ENCODE assay signal across 11 cellular contexts in the genomic region with DNA sequence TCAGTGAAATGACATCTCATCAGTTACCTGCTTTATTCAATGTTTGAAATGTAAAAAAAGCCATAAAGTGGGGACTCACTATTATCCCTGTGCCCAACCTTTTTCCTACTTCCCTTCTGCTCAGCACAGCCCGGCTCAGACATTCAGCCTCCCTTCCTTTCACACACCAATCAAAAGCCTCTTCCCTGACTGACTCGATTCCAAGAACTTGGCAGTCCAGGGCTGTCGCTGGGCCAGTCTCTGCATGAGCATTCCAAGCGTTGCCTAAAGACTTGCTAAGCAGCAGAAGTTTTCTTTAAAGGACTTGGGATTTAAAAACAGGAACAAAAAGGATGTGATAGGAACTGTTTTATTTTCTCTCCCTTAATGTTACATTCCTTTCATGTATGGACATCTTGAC. TPM values are rescaled to one million over a fixed set of nuclear protein-coding genes. Genes with fewer than 3 reads are reported as not detected.
A peak's percentile ranks its signal among the peaks of the same experiment; 100 is the strongest.
DNase-seq lines count a peak whose midpoint lies in the region; ATAC-seq, FAIRE-seq and TF ChIP-seq lines count a peak whose summit lies in the region.
"Had no signal": no experiment of that assay in that cellular context is flagged by ENCODE, and none has a peak within 500 bp of the region (broad histone marks: within the 10 kb centered on the region; RNA-seq: fewer than 3 reads in every experiment).

No MANE protein-coding gene starts in this region.

- TF ChIP-seq POLR2A in endothelial cell of umbilical vein (IDR thresholded peaks at IDR 0.05; ENCODE audit: low read depth, low read length) (no peak), stomach (IDR thresholded peaks at IDR 0.05) (no peak)

- no peak overlapping the region for H3K27ac Mint-ChIP-seq in T-cell
- no peak overlapping the region for H3K27ac Mint-ChIP-seq in activated CD8-positive, alpha-beta T cell treated with anti-CD3 and anti-CD28 coated beads for 36 hours
- H3K27ac Mint-ChIP-seq: T-helper 17 cell had no signal

- no peak overlapping the region for H3K4me3 Mint-ChIP-seq in T-cell
- no peak overlapping the region for H3K4me3 Mint-ChIP-seq in activated CD8-positive, alpha-beta T cell treated with anti-CD3 and anti-CD28 coated beads for 36 hours
- H3K4me3 Mint-ChIP-seq: T-helper 17 cell had no signal

- H2AFZ ChIP-seq in endothelial cell of umbilical vein (ENCODE audit: low read depth, low read length): no peak overlapping the region

- no peaks in the 10 kb centered on the region for H3K27me3 ChIP-seq in endothelial cell of umbilical vein (ENCODE audit: control insufficient read depth in 2 of 2, insufficient read depth in 2 of 2, low read length in 2 of 2)
- H3K27me3 ChIP-seq in stomach: no peaks in the 10 kb centered on the region

- H3K9me1 ChIP-seq in endothelial cell of umbilical vein (replicated peaks; ENCODE audit: control insufficient read depth, extremely low read depth, insufficient read depth, low read length): no peaks in the 10 kb centered on the region

- H4K20me1 ChIP-seq in endothelial cell of umbilical vein (replicated peaks; ENCODE audit: control insufficient read depth, extremely low read depth, insufficient read depth, low read length): peaks cover 2% of the 10 kb centered on the region

- DNase-seq in M059J (ENCODE audit: low read depth) (peak; percentile 56), endothelial cell of umbilical vein (ENCODE audit: low read depth, low spot score) (peak; percentile 75), left lobe of liver (ENCODE audit: low spot score) (no peak), stomach (peak; percentile 71), T-cell (no peak), DMS153 treated with DMSO at 0.1 percent for 48 hours (lab: John Stamatoyannopoulos, UW; ENCODE audit: unreplicated experiment) (no peak)
- DNase-seq in stimulated activated CD4-positive, alpha-beta T cell treated with anti-CD3 and anti-CD28 coated beads, Interleukin-4, amount 100 ng/mL, for 4 hours: no peak
- no peak for DNase-seq in activated CD8-positive, alpha-beta T cell treated with anti-CD3 and anti-CD28 coated beads for 36 hours
- DNase-seq: GDM1, T-helper 17 cell had no signal

- H3K4me3 ChIP-seq in endothelial cell of umbilical vein (replicated peaks in 1 of 3; ENCODE audit: insufficient read depth in 1 of 3, low read depth in 1 of 3, low read length in 3 of 3): no peak overlapping the region
- no peak overlapping the region for H3K4me3 ChIP-seq in stomach

- H3K27ac ChIP-seq in endothelial cell of umbilical vein (ENCODE audit: insufficient read depth, low read depth, low read length) (no peak overlapping the region), stomach (peak overlapping the region in 4 of 5 donors; percentile 9 to 62 (median 36))

- no peak overlapping the region for H3K9ac ChIP-seq in endothelial cell of umbilical vein (replicated peaks; ENCODE audit: extremely low read depth, insufficient read depth, low read length)

- H3K36me3 ChIP-seq in endothelial cell of umbilical vein (ENCODE audit: control insufficient read depth in 2 of 2, extremely low read depth in 1 of 2, insufficient read depth in 2 of 2, low read length in 2 of 2): peaks cover 0 to 4% of the 10 kb centered on the region in 2 experiments
- no peaks in the 10 kb centered on the region for H3K36me3 ChIP-seq in stomach

- H3K4me2 ChIP-seq in endothelial cell of umbilical vein (ENCODE audit: insufficient read depth, low read length): no peak overlapping the region

- H3K36me3 Mint-ChIP-seq in T-cell: peaks cover 27% of the 10 kb centered on the region
- peaks cover 23% of the 10 kb centered on the region for H3K36me3 Mint-ChIP-seq in activated CD8-positive, alpha-beta T cell treated with anti-CD3 and anti-CD28 coated beads for 36 hours (ENCODE audit: low read depth)

- H3K9me3 ChIP-seq in endothelial cell of umbilical vein (replicated peaks; ENCODE audit: control insufficient read depth, insufficient read depth, low read length) (no peaks in the 10 kb centered on the region), stomach (no peaks in the 10 kb centered on the region)

- BruUV-seq in endothelial cell of umbilical vein (replicated peaks; lab: Mats Ljungman, UMichigan): no TSS peak

- CTCF ChIA-PET in endothelial cell of umbilical vein (lab: Charles Lee): interaction anchor here (1.0 kb wide), 1 partner anchor 13 kb away, joined by 3 read pairs; no protein-coding TSS in a partner anchor
- CTCF ChIA-PET in T-cell (lab: Charles Lee): no interaction called here
- CTCF ChIA-PET in activated CD8-positive, alpha-beta T cell treated with anti-CD3 and anti-CD28 coated beads for 36 hours (lab: Charles Lee): interaction anchor here (3.5 kb wide), 1 partner anchor 22 kb away, joined by 13 read pairs; a partner anchor contains a TSS

- peaks cover 20 to 34% (median 33%) of the 10 kb centered on the region in 3 donors for H3K4me1 Mint-ChIP-seq in T-cell
- H3K4me1 Mint-ChIP-seq in activated CD8-positive, alpha-beta T cell treated with anti-CD3 and anti-CD28 coated beads for 36 hours (ENCODE audit: low read depth): peaks cover 42% of the 10 kb centered on the region

- POLR2A ChIA-PET in endothelial cell of umbilical vein (lab: Charles Lee): no interaction called here
- POLR2A ChIA-PET in T-cell (lab: Charles Lee): no interaction called here
- POLR2A ChIA-PET in activated CD8-positive, alpha-beta T cell treated with anti-CD3 and anti-CD28 coated beads for 36 hours (lab: Charles Lee): interaction anchor here (1.1 to 1.9 kb wide), 2 partner anchors 20 to 22 kb away, joined by 3 to 8 read pairs; a partner anchor contains a TSS

- intact Hi-C loops in endothelial cell of umbilical vein (cut with micrococcal nuclease) (no loop called here), stomach (cut with DNase I; ENCODE audit: low total_unique reads) (no loop called here)
- intact Hi-C loops in activated CD8-positive, alpha-beta T cell treated with anti-CD3 and anti-CD28 coated beads for 36 hours (cut with micrococcal nuclease): no loop called here

- ATAC-seq in left lobe of liver: peak; percentile 74
- no peak for ATAC-seq in T-cell (replicated peaks in 1 of 4)
- ATAC-seq in activated CD8-positive, alpha-beta T cell treated with anti-CD3 and anti-CD28 coated beads for 36 hours: no peak
- ATAC-seq: T-helper 17 cell had no signal

- dilution Hi-C loops in endothelial cell of umbilical vein (cut with MboI; ENCODE audit: extremely low pct_ligation_motif_present, low sequenced_read_pairs): no loop called here

- 14 to 29% (median 18%) methylated on average over 4 of the region's 4 CpGs for WGBS in stomach, 5 donors

- no peaks in the 10 kb centered on the region for H3K27me3 Mint-ChIP-seq in T-cell
- no peaks in the 10 kb centered on the region for H3K27me3 Mint-ChIP-seq in activated CD8-positive, alpha-beta T cell treated with anti-CD3 and anti-CD28 coated beads for 36 hours
- H3K27me3 Mint-ChIP-seq: T-helper 17 cell had no signal

- peak; percentile 68 for FAIRE-seq in endothelial cell of umbilical vein (lab: Jason Lieb, UNC)
- FAIRE-seq: H1 had no signal

- H3K79me2 ChIP-seq in endothelial cell of umbilical vein (ENCODE audit: control insufficient read depth, insufficient read depth, low read length): peaks cover 18% of the 10 kb centered on the region

- no peaks in the 10 kb centered on the region for H3K4me1 ChIP-seq in endothelial cell of umbilical vein (ENCODE audit: control insufficient read depth, extremely low read depth, insufficient read depth, low read length)
- peaks cover 0 to 23% (median 9%) of the 10 kb centered on the region in 4 donors for H3K4me1 ChIP-seq in stomach

- H3K9me3 Mint-ChIP-seq in T-cell: no peaks in the 10 kb centered on the region
- H3K9me3 Mint-ChIP-seq in activated CD8-positive, alpha-beta T cell treated with anti-CD3 and anti-CD28 coated beads for 36 hours: no peaks in the 10 kb centered on the region

- no peak for TF ChIP-seq EP300 in stomach (IDR thresholded peaks at IDR 0.05)

- TF ChIP-seq CTCF in endothelial cell of umbilical vein (IDR thresholded peaks at IDR 0.05; ENCODE audit: extremely low read depth in 1 of 2, insufficient read depth in 1 of 2, low read depth in 1 of 2, low read length in 2 of 2): no peak
- TF ChIP-seq CTCF in stomach (IDR thresholded peaks at IDR 0.05): no peak
- no peak for TF ChIP-seq CTCF in activated CD8-positive, alpha-beta T cell treated with anti-CD3 and anti-CD28 coated beads for 36 hours (IDR thresholded peaks at IDR 0.05)

TF ChIP-seq in endothelial cell of umbilical vein, 7 proteins besides CTCF, POLR2A, EP300 and RAD21:
- TF ChIP-seq EZH2 (IDR thresholded peaks at IDR 0.05; ENCODE audit: borderline replicate concordance, low read depth, low read length, severe bottlenecking) (no peak), MYC (IDR thresholded peaks at IDR 0.05; ENCODE audit: low read depth, low read length) (no peak), JUN (IDR thresholded peaks at IDR 0.05; ENCODE audit: borderline replicate concordance, insufficient read depth, insufficient read length, low read depth) (no peak), POLR2AphosphoS5 (IDR thresholded peaks at IDR 0.05; ENCODE audit: insufficient read depth, low read depth, low read length) (no peak), FOS (IDR thresholded peaks at IDR 0.05; ENCODE audit: borderline replicate concordance, insufficient read depth, low read length) (no peak), GATA2 (IDR thresholded peaks at IDR 0.05; ENCODE audit: insufficient read depth, insufficient read length, low read depth, low read length) (no peak)
- TF ChIP-seq, protein P1, sequence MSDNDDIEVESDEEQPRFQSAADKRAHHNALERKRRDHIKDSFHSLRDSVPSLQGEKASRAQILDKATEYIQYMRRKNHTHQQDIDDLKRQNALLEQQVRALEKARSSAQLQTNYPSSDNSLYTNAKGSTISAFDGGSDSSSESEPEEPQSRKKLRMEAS (IDR thresholded peaks at IDR 0.05; ENCODE audit: insufficient read depth, insufficient read length): no peak

RNA-seq across cellular contexts. Expression of a gene that starts 22.7 kb away (rescaled TPM):
- 9.6 and 13.6 TPM in 2 replicates for total RNA-seq in M059J (2014; rRNA removed; shearing (Covaris generic))
- total RNA-seq in endothelial cell of umbilical vein (86.8 and 88.5 TPM in 2 replicates), left lobe of liver (62.4 TPM), stomach (100 to 1,000 TPM in 1 of 5 donors, 10 to 100 TPM in 4; 23.2 to 172 (median 37.1) TPM), T-cell (10 to 100 TPM; 38.8 to 52.5 (median 44.5) TPM)
- polyA plus RNA-seq in endothelial cell of umbilical vein (8.7 and 16.2 TPM in 2 replicates), stomach (1 to 10 TPM; 1.4 to 2.3 (median 1.8) TPM)
- 16.2 and 17.4 TPM in 2 replicates for polyA plus RNA-seq in endothelial cell of umbilical vein (2011; cell fraction: cytosol; rRNA removed)
- 41.9 and 52.4 TPM in 2 replicates for polyA plus RNA-seq in endothelial cell of umbilical vein (2011; cell fraction: nucleus; rRNA removed)
- polyA plus RNA-seq in endothelial cell of umbilical vein (2012): 72.6 and 81.9 TPM in 2 replicates
- polyA minus RNA-seq in endothelial cell of umbilical vein: 136 and 148 TPM in 2 replicates
- polyA minus RNA-seq in endothelial cell of umbilical vein (2011; cell fraction: cytosol; rRNA and poly(A)+ RNA removed): 18.2 TPM
- polyA minus RNA-seq in endothelial cell of umbilical vein (2011; cell fraction: nucleus; rRNA and poly(A)+ RNA removed): 292 and 418 TPM in 2 replicates
- total RNA-seq in activated CD8-positive, alpha-beta T cell treated with anti-CD3 and anti-CD28 coated beads for 36 hours: 10 to 100 TPM; 38.9 to 41.2 TPM

Comparison
In these comparisons a context has a peak if more than half of its experiments do, and no peak if none do; other contexts are left out.
1. DNase-seq: peak in M059J (single experiment), endothelial cell of umbilical vein (single experiment) and stomach (single experiment); none in left lobe of liver (single experiment), stimulated activated CD4-positive, alpha-beta T cell treated with anti-CD3 and anti-CD28 coated beads, Interleukin-4, amount 100 ng/mL, for 4 hours (0 of 2), T-cell (0 of 34), DMS153 treated with DMSO at 0.1 percent for 48 hours (single experiment) and activated CD8-positive, alpha-beta T cell treated with anti-CD3 and anti-CD28 coated beads for 36 hours (single experiment).
2. CTCF ChIA-PET loops: an anchor here in endothelial cell of umbilical vein (1.0 kb wide) and activated CD8-positive, alpha-beta T cell treated with anti-CD3 and anti-CD28 coated beads for 36 hours (3.5 kb wide); none called in T-cell.